In the genomic region with DNA sequence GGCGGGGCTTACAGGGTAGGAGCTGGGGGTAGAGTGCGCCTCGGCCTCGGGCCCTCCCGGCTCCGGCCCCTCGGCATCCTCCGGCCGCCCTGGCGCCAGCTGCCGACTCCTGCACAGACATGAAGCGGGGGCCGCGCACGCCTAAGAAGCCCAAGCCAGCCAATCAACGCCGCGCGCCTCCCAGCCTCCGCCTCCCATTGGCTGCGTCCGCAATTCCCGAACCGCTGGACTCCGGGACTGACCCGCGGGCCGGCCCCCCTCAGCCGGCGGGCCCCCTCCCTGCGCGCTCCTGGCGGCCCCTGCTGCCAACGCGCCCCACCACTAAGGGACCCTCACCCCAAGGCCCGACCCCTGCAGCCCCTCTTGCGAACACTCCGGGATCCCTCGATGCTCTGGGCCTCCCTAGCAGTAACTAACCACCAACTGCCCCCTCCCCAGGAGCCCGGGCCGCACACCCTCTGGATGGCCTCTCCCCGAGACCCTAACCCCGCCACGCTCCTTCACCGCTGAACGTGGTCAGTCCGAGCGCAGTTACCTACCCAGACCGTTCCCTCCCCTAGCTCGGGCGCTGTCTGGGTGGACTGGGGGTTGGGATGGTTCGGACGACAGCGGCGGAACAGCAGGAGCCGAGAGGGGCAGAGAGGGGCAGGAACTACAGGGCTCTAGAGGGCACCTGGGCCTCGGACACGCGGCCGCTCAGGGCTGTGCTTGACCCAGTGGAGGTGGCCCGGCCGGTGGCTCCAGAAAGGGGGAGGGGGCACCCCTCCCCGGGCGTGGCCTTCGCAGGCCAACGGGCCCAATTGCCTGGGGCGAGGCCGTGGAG, we compare ENCODE assay signal across 1 cellular context.
A peak's percentile ranks its signal among the peaks of the same experiment; 100 is the strongest.
TF ChIP-seq lines count a peak whose summit lies in the region.

No MANE protein-coding gene starts in this region.

TF ChIP-seq in K562, 482 proteins besides CTCF, POLR2A, EP300 and RAD21 (continued from another document and continues in another):
- TF ChIP-seq, protein P1, sequence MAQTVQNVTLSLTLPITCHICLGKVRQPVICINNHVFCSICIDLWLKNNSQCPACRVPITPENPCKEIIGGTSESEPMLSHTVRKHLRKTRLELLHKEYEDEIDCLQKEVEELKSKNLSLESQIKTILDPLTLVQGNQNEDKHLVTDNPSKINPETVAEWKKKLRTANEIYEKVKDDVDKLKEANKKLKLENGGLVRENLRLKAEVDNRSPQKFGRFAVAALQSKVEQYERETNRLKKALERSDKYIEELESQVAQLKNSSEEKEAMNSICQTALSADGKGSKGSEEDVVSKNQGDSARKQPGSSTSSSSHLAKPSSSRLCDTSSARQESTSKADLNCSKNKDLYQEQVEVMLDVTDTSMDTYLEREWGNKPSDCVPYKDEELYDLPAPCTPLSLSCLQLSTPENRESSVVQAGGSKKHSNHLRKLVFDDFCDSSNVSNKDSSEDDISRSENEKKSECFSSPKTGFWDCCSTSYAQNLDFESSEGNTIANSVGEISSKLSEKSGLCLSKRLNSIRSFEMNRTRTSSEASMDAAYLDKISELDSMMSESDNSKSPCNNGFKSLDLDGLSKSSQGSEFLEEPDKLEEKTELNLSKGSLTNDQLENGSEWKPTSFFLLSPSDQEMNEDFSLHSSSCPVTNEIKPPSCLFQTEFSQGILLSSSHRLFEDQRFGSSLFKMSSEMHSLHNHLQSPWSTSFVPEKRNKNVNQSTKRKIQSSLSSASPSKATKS (CRISPR knock-in tag; IDR thresholded peaks at IDR 0.05) = no peak
- TF ChIP-seq ZNF586 (CRISPR knock-in tag; conservative IDR thresholded peaks at IDR 0.05) = no peak
- TF ChIP-seq, protein P2, sequence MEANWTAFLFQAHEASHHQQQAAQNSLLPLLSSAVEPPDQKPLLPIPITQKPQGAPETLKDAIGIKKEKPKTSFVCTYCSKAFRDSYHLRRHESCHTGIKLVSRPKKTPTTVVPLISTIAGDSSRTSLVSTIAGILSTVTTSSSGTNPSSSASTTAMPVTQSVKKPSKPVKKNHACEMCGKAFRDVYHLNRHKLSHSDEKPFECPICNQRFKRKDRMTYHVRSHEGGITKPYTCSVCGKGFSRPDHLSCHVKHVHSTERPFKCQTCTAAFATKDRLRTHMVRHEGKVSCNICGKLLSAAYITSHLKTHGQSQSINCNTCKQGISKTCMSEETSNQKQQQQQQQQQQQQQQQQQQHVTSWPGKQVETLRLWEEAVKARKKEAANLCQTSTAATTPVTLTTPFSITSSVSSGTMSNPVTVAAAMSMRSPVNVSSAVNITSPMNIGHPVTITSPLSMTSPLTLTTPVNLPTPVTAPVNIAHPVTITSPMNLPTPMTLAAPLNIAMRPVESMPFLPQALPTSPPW (CRISPR knock-in tag; IDR thresholded peaks at IDR 0.05) = peak; percentile 87
- no peak for TF ChIP-seq THRAP3 (IDR thresholded peaks at IDR 0.05; ENCODE audit: borderline replicate concordance)
- no peak for TF ChIP-seq RBM39 (optimal IDR thresholded peaks at IDR 0.05; ENCODE audit: low read depth, low read length)
- no peak for TF ChIP-seq HCFC1 (IDR thresholded peaks at IDR 0.05; ENCODE audit: low read depth, low read length)
- no peak for TF ChIP-seq SLC30A9 (CRISPR knock-in tag; IDR thresholded peaks at IDR 0.05)
- TF ChIP-seq ZNF217 (CRISPR knock-in tag; IDR thresholded peaks at IDR 0.05) = no peak
- TF ChIP-seq, protein P3, sequence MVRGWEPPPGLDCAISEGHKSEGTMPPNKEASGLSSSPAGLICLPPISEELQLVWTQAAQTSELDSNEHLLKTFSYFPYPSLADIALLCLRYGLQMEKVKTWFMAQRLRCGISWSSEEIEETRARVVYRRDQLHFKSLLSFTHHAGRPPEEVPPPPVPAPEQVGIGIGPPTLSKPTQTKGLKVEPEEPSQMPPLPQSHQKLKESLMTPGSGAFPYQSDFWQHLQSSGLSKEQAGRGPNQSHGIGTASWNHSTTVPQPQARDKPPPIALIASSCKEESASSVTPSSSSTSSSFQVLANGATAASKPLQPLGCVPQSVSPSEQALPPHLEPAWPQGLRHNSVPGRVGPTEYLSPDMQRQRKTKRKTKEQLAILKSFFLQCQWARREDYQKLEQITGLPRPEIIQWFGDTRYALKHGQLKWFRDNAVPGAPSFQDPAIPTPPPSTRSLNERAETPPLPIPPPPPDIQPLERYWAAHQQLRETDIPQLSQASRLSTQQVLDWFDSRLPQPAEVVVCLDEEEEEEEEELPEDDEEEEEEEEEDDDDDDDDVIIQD (CRISPR knock-in tag; IDR thresholded peaks at IDR 0.05) = no peak
- TF ChIP-seq GATAD2B (IDR thresholded peaks at IDR 0.05; ENCODE audit: borderline replicate concordance) = no peak
- TF ChIP-seq RBBP5 (IDR thresholded peaks at IDR 0.05; ENCODE audit: borderline replicate concordance, insufficient read depth, low read length, poor library complexity, severe bottlenecking) = peak; percentile 62
- TF ChIP-seq, protein P4, sequence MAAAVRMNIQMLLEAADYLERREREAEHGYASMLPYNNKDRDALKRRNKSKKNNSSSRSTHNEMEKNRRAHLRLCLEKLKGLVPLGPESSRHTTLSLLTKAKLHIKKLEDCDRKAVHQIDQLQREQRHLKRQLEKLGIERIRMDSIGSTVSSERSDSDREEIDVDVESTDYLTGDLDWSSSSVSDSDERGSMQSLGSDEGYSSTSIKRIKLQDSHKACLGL (CRISPR knock-in tag; IDR thresholded peaks at IDR 0.05; ENCODE audit: borderline replicate concordance, poor library complexity, severe bottlenecking) = no peak
- TF ChIP-seq, protein P5, sequence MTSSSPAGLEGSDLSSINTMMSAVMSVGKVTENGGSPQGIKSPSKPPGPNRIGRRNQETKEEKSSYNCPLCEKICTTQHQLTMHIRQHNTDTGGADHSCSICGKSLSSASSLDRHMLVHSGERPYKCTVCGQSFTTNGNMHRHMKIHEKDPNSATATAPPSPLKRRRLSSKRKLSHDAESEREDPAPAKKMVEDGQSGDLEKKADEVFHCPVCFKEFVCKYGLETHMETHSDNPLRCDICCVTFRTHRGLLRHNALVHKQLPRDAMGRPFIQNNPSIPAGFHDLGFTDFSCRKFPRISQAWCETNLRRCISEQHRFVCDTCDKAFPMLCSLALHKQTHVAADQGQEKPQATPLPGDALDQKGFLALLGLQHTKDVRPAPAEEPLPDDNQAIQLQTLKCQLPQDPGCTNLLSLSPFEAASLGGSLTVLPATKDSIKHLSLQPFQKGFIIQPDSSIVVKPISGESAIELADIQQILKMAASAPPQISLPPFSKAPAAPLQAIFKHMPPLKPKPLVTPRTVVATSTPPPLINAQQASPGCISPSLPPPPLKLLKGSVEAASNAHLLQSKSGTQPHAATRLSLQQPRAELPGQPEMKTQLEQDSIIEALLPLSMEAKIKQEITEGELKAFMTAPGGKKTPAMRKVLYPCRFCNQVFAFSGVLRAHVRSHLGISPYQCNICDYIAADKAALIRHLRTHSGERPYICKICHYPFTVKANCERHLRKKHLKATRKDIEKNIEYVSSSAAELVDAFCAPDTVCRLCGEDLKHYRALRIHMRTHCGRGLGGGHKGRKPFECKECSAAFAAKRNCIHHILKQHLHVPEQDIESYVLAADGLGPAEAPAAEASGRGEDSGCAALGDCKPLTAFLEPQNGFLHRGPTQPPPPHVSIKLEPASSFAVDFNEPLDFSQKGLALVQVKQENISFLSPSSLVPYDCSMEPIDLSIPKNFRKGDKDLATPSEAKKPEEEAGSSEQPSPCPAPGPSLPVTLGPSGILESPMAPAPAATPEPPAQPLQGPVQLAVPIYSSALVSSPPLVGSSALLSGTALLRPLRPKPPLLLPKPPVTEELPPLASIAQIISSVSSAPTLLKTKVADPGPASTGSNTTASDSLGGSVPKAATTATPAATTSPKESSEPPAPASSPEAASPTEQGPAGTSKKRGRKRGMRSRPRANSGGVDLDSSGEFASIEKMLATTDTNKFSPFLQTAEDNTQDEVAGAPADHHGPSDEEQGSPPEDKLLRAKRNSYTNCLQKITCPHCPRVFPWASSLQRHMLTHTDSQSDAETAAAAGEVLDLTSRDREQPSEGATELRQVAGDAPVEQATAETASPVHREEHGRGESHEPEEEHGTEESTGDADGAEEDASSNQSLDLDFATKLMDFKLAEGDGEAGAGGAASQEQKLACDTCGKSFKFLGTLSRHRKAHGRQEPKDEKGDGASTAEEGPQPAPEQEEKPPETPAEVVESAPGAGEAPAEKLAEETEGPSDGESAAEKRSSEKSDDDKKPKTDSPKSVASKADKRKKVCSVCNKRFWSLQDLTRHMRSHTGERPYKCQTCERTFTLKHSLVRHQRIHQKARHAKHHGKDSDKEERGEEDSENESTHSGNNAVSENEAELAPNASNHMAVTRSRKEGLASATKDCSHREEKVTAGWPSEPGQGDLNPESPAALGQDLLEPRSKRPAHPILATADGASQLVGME (CRISPR knock-in tag; IDR thresholded peaks at IDR 0.05) = no peak
- TF ChIP-seq, protein P6, sequence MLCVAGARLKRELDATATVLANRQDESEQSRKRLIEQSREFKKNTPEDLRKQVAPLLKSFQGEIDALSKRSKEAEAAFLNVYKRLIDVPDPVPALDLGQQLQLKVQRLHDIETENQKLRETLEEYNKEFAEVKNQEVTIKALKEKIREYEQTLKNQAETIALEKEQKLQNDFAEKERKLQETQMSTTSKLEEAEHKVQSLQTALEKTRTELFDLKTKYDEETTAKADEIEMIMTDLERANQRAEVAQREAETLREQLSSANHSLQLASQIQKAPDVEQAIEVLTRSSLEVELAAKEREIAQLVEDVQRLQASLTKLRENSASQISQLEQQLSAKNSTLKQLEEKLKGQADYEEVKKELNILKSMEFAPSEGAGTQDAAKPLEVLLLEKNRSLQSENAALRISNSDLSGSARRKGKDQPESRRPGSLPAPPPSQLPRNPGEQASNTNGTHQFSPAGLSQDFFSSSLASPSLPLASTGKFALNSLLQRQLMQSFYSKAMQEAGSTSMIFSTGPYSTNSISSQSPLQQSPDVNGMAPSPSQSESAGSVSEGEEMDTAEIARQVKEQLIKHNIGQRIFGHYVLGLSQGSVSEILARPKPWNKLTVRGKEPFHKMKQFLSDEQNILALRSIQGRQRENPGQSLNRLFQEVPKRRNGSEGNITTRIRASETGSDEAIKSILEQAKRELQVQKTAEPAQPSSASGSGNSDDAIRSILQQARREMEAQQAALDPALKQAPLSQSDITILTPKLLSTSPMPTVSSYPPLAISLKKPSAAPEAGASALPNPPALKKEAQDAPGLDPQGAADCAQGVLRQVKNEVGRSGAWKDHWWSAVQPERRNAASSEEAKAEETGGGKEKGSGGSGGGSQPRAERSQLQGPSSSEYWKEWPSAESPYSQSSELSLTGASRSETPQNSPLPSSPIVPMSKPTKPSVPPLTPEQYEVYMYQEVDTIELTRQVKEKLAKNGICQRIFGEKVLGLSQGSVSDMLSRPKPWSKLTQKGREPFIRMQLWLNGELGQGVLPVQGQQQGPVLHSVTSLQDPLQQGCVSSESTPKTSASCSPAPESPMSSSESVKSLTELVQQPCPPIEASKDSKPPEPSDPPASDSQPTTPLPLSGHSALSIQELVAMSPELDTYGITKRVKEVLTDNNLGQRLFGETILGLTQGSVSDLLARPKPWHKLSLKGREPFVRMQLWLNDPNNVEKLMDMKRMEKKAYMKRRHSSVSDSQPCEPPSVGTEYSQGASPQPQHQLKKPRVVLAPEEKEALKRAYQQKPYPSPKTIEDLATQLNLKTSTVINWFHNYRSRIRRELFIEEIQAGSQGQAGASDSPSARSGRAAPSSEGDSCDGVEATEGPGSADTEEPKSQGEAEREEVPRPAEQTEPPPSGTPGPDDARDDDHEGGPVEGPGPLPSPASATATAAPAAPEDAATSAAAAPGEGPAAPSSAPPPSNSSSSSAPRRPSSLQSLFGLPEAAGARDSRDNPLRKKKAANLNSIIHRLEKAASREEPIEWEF (CRISPR knock-in tag; IDR thresholded peaks at IDR 0.05) = no peak
- TF ChIP-seq, protein P7, sequence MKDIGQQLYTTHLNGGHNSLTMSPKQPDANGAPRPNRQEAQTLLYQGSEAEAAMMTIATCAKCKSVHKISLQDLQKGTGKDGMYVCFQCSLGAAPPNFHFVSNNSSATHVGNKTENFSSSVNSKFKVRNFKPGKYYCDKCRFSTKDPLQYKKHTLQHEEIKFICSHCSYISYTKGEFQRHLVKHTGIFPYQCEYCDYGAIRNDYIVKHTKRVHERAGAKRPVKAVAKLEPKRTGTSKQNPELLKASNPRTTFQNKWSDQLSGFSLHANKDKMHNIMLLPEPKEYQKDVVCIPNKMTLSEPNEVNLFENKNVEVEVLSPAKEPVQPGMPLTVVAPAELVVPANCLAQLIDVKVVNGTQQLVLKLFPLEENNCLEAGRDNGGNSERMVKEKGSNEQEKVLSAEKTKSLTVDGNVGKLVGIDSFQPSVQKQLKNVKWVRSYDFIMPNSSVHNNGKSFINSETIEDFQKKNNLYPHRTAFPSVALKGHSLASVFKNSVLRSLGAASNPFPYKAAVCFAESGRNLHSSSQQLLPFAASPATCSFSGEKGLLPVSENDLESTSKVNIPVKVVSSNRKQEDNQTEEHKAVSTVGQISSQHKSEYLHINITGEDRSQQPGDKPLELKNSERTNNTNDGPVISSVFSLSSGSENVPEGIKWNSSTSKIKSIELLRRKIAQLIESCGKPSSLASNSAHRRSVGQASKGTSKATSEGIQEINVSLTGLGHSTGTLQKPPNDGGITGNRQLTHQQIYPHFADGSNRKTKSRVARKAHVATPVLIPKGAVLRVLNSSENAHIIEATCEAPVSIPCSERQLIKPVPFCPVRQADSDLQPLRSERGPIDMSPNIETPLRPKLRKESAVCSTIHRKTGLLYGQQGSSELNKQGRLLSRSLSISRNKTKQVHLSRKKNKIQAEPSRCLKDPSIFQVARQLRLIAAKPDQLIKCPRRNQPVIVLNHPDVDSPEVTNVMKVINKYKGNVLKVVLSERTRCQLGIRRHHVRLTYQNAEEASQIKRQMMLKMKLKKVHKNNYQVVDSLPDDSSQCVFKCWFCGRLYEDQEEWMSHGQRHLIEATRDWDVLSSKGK (CRISPR knock-in tag; IDR thresholded peaks at IDR 0.05) = no peak
- peak; percentile 87 for TF ChIP-seq POLR2H (tag; IDR thresholded peaks at IDR 0.05; ENCODE audit: low read depth)
- no peak for TF ChIP-seq HDAC3 (IDR thresholded peaks at IDR 0.05; ENCODE audit: borderline replicate concordance, partially characterized antibody)
- TF ChIP-seq SIRT6 (IDR thresholded peaks at IDR 0.05; ENCODE audit: low read depth, low read length) = no peak
- TF ChIP-seq RBM22 (IDR thresholded peaks at IDR 0.05; ENCODE audit: low read depth, low read length, poor library complexity, severe bottlenecking) = no peak
- peak; percentile 49; the same call in 1 of the 2 replicates for TF ChIP-seq PHF8 (IDR thresholded peaks at IDR 0.05; ENCODE audit: borderline replicate concordance, low read length)
- no peak; the same call in 1 of the 2 replicates for TF ChIP-seq MED1 (CRISPR knock-in tag; IDR thresholded peaks at IDR 0.05; ENCODE audit: borderline replicate concordance)
- peak; percentile 11 for TF ChIP-seq CREM (IDR thresholded peaks at IDR 0.05; ENCODE audit: low read depth)
- TF ChIP-seq ZNF175 (CRISPR knock-in tag; IDR thresholded peaks at IDR 0.05; ENCODE audit: low read depth) = no peak
- TF ChIP-seq, protein P8, sequence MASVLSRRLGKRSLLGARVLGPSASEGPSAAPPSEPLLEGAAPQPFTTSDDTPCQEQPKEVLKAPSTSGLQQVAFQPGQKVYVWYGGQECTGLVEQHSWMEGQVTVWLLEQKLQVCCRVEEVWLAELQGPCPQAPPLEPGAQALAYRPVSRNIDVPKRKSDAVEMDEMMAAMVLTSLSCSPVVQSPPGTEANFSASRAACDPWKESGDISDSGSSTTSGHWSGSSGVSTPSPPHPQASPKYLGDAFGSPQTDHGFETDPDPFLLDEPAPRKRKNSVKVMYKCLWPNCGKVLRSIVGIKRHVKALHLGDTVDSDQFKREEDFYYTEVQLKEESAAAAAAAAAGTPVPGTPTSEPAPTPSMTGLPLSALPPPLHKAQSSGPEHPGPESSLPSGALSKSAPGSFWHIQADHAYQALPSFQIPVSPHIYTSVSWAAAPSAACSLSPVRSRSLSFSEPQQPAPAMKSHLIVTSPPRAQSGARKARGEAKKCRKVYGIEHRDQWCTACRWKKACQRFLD (CRISPR knock-in tag; IDR thresholded peaks at IDR 0.05) = peak; percentile 54; the same call in 1 of the 2 replicates
- TF ChIP-seq RBM17 (IDR thresholded peaks at IDR 0.05; ENCODE audit: borderline replicate concordance, low read depth, low read length) = no peak
